29 cellular contexts compared by ENCODE assay signal in genomic region chr15:35956066-35956465, GRCh38.
"Had no signal": no experiment of that assay in that cellular context is flagged by ENCODE, and none has a peak within 500 bp of the region (broad histone marks: within the 10 kb centered on the region; RNA-seq: fewer than 3 reads in every experiment).

No MANE protein-coding gene starts in this region.

- ATAC-seq: activated CD4-positive, alpha-beta T cell treated with anti-CD3 and anti-CD28 coated beads for 36 hours; activated CD8-positive, alpha-beta memory T cell treated with anti-CD3 and anti-CD28 coated beads, Interleukin-2, amount 10 ng/mL, durations not matched to agents 7 days and 5 days; activated CD8-positive, alpha-beta T cell treated with anti-CD3 and anti-CD28 coated beads, Interleukin-2, amount 10 ng/mL, durations not matched to agents 7 days and 5 days; activated naive CD8-positive, alpha-beta T cell treated with anti-CD3 and anti-CD28 coated beads, Interleukin-2, amount 50 U/mL, for 24 hours; body of pancreas; gastroesophageal sphincter; heart right ventricle had no signal

- H3K9me3 ChIP-seq: adrenal gland, body of pancreas, colonic mucosa, esophagus squamous epithelium, gastroesophageal sphincter, heart right ventricle had no signal

- H3K4me1 ChIP-seq: adrenal gland, colonic mucosa, esophagus squamous epithelium, gastroesophageal sphincter, heart right ventricle had no signal

- H3K36me3 ChIP-seq: adrenal gland, colonic mucosa, esophagus squamous epithelium, gastroesophageal sphincter, heart right ventricle had no signal

- H2AFZ ChIP-seq: hepatocyte had no signal

- H3K27me3 ChIP-seq: adrenal gland, body of pancreas, colonic mucosa, esophagus squamous epithelium, gastroesophageal sphincter, heart right ventricle, hepatocyte had no signal

- H3K4me3 ChIP-seq: adrenal gland, body of pancreas, colonic mucosa, esophagus squamous epithelium, gastroesophageal sphincter, heart right ventricle, hepatocyte had no signal

- H3K4me2 ChIP-seq: hepatocyte had no signal

- H3K27ac ChIP-seq: adrenal gland, body of pancreas, colonic mucosa, epithelial cell of prostate, esophagus squamous epithelium, gastroesophageal sphincter, heart right ventricle, hepatocyte had no signal

- DNase-seq: activated CD4-positive, alpha-beta memory T cell treated with anti-CD3 and anti-CD28 coated beads for 36 hours; activated CD4-positive, alpha-beta T cell treated with anti-CD3 and anti-CD28 coated beads for 36 hours; activated CD4-positive, alpha-beta T cell treated with anti-CD3 and anti-CD28 coated beads, Interleukin-2, amount 10 ng/mL, durations not matched to agents 24 days and 14 days; activated CD4-positive, CD25-positive, alpha-beta regulatory T cell; activated CD4-positive, CD25-positive, alpha-beta regulatory T cell treated with anti-CD3 and anti-CD28 coated beads, Interleukin-2, amount 50 U/mL, for 72 hours; activated CD8-positive, alpha-beta memory T cell treated with anti-CD3 and anti-CD28 coated beads, Interleukin-2, amount 10 ng/mL, durations not matched to agents 7 days and 5 days; activated CD8-positive, alpha-beta memory T cell treated with anti-CD3 and anti-CD28 coated beads, Interleukin-2, amount 50 U/mL, for 4 hours; activated CD8-positive, alpha-beta T cell treated with anti-CD3 and anti-CD28 coated beads, Interleukin-2, amount 10 ng/mL, durations not matched to agents 7 days and 5 days; activated effector memory CD4-positive, alpha-beta T cell treated with anti-CD3 and anti-CD28 coated beads, Interleukin-2, amount 50 U/mL, for 16 hours; activated naive CD4-positive, alpha-beta T cell treated with anti-CD3 and anti-CD28 coated beads for 36 hours; activated naive CD8-positive, alpha-beta T cell treated with anti-CD3 and anti-CD28 coated beads for 36 hours; activated naive CD8-positive, alpha-beta T cell treated with anti-CD3 and anti-CD28 coated beads, Interleukin-2, amount 50 U/mL, for 24 hours; activated T-cell treated with anti-CD3 and anti-CD28 coated beads, Interleukin-2, amount 50 U/mL, for 1 hour; activated T-cell treated with anti-CD3 and anti-CD28 coated beads, Interleukin-2, amount 50 U/mL, for 48 hours; adrenal gland; amygdala; aorta; body of pancreas; central memory CD4-positive, alpha-beta T cell; cerebellar nuclear complex; colonic mucosa; effector CD8-positive, alpha-beta T cell; esophagus squamous epithelium; foreskin melanocyte; heart right ventricle; T1000 had no signal

- H3K79me2 ChIP-seq: hepatocyte had no signal
